In the genomic region with DNA sequence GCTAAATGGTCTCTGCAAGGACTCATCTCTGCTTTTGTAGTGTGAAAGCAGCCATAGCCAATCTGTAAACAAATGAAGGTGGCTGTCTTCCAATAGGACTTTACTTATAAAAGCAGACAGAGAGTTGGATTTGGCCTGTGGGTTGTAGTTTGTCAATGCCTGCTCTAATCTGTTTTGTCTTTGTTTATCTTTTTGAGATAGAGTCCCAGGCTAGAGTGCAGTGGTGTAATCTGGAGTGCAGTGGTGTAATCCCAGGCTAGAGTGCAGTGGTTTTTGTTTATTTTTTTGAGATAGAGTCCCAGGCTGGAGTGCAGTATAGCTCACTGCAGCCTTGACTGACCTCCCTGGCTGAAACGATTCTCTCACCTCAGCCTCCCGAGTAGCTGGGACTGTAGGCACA, we compare ENCODE assay signal across 12 cellular contexts. TPM values are rescaled to one million over a fixed set of nuclear protein-coding genes. Genes with fewer than 3 reads are reported as not detected.
DNase-seq lines count a peak whose midpoint lies in the region; ATAC-seq, FAIRE-seq and TF ChIP-seq lines count a peak whose summit lies in the region.
"Had no signal": no experiment of that assay in that cellular context is flagged by ENCODE, and none has a peak within 500 bp of the region (broad histone marks: within the 10 kb centered on the region; RNA-seq: fewer than 3 reads in every experiment).

No MANE protein-coding gene starts in this region.

- H3K36me3 ChIP-seq in CD4-positive, CD25-positive, alpha-beta regulatory T cell (ENCODE audit: control insufficient read depth, insufficient read depth, low read length), result no peaks in the 10 kb centered on the region
- H3K36me3 ChIP-seq in K562 (ENCODE audit: control insufficient read depth, insufficient read depth, low read length), result peaks cover 58% of the 10 kb centered on the region
- H3K36me3 ChIP-seq in lung (ENCODE audit: control insufficient read depth in 2 of 2, insufficient read depth in 2 of 2, low read length in 2 of 2), result no peaks in the 10 kb centered on the region

- H3K4me1 ChIP-seq in CD4-positive, CD25-positive, alpha-beta regulatory T cell (ENCODE audit: control insufficient read depth, insufficient read depth, low read length, poor library complexity, severe bottlenecking), result peaks cover 98% of the 10 kb centered on the region
- peaks cover 20 to 35% of the 10 kb centered on the region in 2 experiments for H3K4me1 ChIP-seq in K562 (replicated peaks in 1 of 2; ENCODE audit: control insufficient read depth in 2 of 2, insufficient read depth in 2 of 2, low read length in 2 of 2)
- H3K4me1 ChIP-seq in lung (ENCODE audit: control insufficient read depth in 2 of 2, insufficient read depth in 2 of 2, low read length in 2 of 2), result peaks cover 31 to 34% of the 10 kb centered on the region in 2 donors

- POLR2A ChIA-PET in K562 (lab: Yijun Ruan, JAX) (interaction anchor here (1.2 kb wide), 1 partner anchor 9 kb away, joined by 5 read pairs; the partner anchor contains the start of gene PPP6R3), RWPE1 (lab: Yijun Ruan, JAX; ENCODE audit: low non-redundant PET) (interaction anchor here (0.7 kb wide), 1 partner anchor 14 kb away, joined by 3 read pairs; no protein-coding TSS in a partner anchor)

- H3K27me3 Mint-ChIP-seq in CD4-positive, CD25-positive, alpha-beta regulatory T cell, result no peaks in the 10 kb centered on the region

- H3K27ac Mint-ChIP-seq in CD4-positive, CD25-positive, alpha-beta regulatory T cell, result peak overlapping the region; percentile 55 to 85 (median 82)

- H3K4me1 Mint-ChIP-seq in CD4-positive, CD25-positive, alpha-beta regulatory T cell, result peaks cover 56 to 96% (median 84%) of the 10 kb centered on the region in 4 donors

- no peaks in the 10 kb centered on the region for H3K9me3 Mint-ChIP-seq in CD4-positive, CD25-positive, alpha-beta regulatory T cell

- H4K20me1 ChIP-seq in K562 (replicated peaks; ENCODE audit: control insufficient read depth, insufficient read depth, low read length), result peaks cover 71% of the 10 kb centered on the region

- H3K79me2 ChIP-seq in K562 (ENCODE audit: control insufficient read depth, insufficient read depth, low read length), result peaks cover 98% of the 10 kb centered on the region

- no TSS peak for BruUV-seq in K562 (replicated peaks; lab: Mats Ljungman, UMichigan)

- no peak for TF ChIP-seq RAD21 in K562 (CRISPR knock-in tag; conservative IDR thresholded peaks at IDR 0.05 in 1 of 2, IDR thresholded peaks at IDR 0.05 in 1 of 2)

- no peaks in the 10 kb centered on the region for H3K9me3 ChIP-seq in CD4-positive, CD25-positive, alpha-beta regulatory T cell (ENCODE audit: control insufficient read depth in 2 of 2, low read length in 2 of 2)
- H3K9me3 ChIP-seq in K562 (replicated peaks; ENCODE audit: control insufficient read depth, insufficient read depth, low read depth, low read length) (no peaks in the 10 kb centered on the region), lung (ENCODE audit: control insufficient read depth in 2 of 2, insufficient read depth in 1 of 2, low read length in 1 of 2) (no peaks in the 10 kb centered on the region)

- DNase-seq in CD4-positive, CD25-positive, alpha-beta regulatory T cell, result no peak
- DNase-seq in EH (ENCODE audit: low read depth), result peak; percentile 17
- DNase-seq in K562 (ENCODE audit: extremely low read depth in 1 of 4, low spot score in 3 of 4), result no peak
- DNase-seq in lung (ENCODE audit: low spot score), result no peak
- no peak for DNase-seq in NCI-H510A treated with DMSO at 0.1 percent for 48 hours (lab: John Stamatoyannopoulos, UW)
- DNase-seq in GOT3 (lab: John Stamatoyannopoulos, UW), result no peak
- no peak for DNase-seq in effector CD8-positive, alpha-beta T cell (lab: John Stamatoyannopoulos, UW)
- no peak for DNase-seq in RWPE1 (ENCODE audit: low spot score)
- DNase-seq: Calu3; NCI-H1930; stimulated activated CD4-positive, alpha-beta T cell treated with anti-CD3 and anti-CD28 coated beads, Interleukin-4, amount 100 ng/mL, for 1 hour; T-helper 9 cell had no signal

- WGBS in K562 (ENCODE audit: insufficient coverage, low coverage, missing lambda C conversion rate), result 23% methylated on average over 2 of the region's 2 CpGs
- WGBS in lung, 2 donors, result 40 to 47% methylated on average over 2 of the region's 2 CpGs

- CTCF ChIA-PET in K562 (lab: Yijun Ruan, JAX; ENCODE audit: low intra/inter-chr PET ratio) (no interaction called here), RWPE1 (lab: Yijun Ruan, JAX) (no interaction called here)

- H3K27ac ChIP-seq in CD4-positive, CD25-positive, alpha-beta regulatory T cell (ENCODE audit: insufficient read depth, low read length, poor library complexity, severe bottlenecking), result peak overlapping the region; percentile 16
- no peak overlapping the region for H3K27ac ChIP-seq in K562 (ENCODE audit: extremely low read depth, low read depth, low read length)
- H3K27ac ChIP-seq in lung (ENCODE audit: low read depth in 1 of 2, low read length in 1 of 2), result no peak overlapping the region
- no peak overlapping the region for H3K27ac ChIP-seq in RWPE1

- FAIRE-seq in K562 (lab: Jason Lieb, UNC), result peak; percentile 15

- no peak for ATAC-seq in CD4-positive, CD25-positive, alpha-beta regulatory T cell (ENCODE audit: low read depth in 2 of 2)
- ATAC-seq in K562 (peak; percentile 70), lung (ENCODE audit: insufficient read depth, low FRiP score) (peak; percentile 25)

- no peak for TF ChIP-seq POLR2A in K562 (conservative IDR thresholded peaks at IDR 0.05)

- TF ChIP-seq EP300 in K562 (IDR thresholded peaks at IDR 0.05; ENCODE audit: low read length), result no peak

- in situ Hi-C loops in K562 (cut with MboI), result no loop called here

- peak overlapping the region; percentile 21 to 83 (median 66) for H3K4me3 Mint-ChIP-seq in CD4-positive, CD25-positive, alpha-beta regulatory T cell

- no peak for TF ChIP-seq CTCF in K562 (IDR thresholded peaks at IDR 0.05 in 2 of 3, conservative IDR thresholded peaks at IDR 0.05 in 1 of 3; ENCODE audit: insufficient read depth in 2 of 3, low read depth in 1 of 3, low read length in 3 of 3)
- TF ChIP-seq CTCF in lung (IDR thresholded peaks at IDR 0.05; ENCODE audit: control extremely low read depth, extremely low read depth), result no peak
- no peak for TF ChIP-seq CTCF in RWPE1 (conservative IDR thresholded peaks at IDR 0.05; ENCODE audit: low read depth)

- no peaks in the 10 kb centered on the region for H3K27me3 ChIP-seq in CD4-positive, CD25-positive, alpha-beta regulatory T cell (ENCODE audit: control insufficient read depth, insufficient read depth, low read length)
- H3K27me3 ChIP-seq in K562 (ENCODE audit: control insufficient read depth in 2 of 2, insufficient read depth in 2 of 2, low read length in 2 of 2), result no peaks in the 10 kb centered on the region
- no peaks in the 10 kb centered on the region for H3K27me3 ChIP-seq in lung (ENCODE audit: control insufficient read depth, insufficient read depth)

- H3K4me2 ChIP-seq in K562 (ENCODE audit: insufficient read depth, low read length), result no peak overlapping the region

- intact Hi-C loops in K562 (cut with micrococcal nuclease), result no loop called here

- H3K9me1 ChIP-seq in K562 (ENCODE audit: control insufficient read depth, insufficient read depth, low read length), result peaks cover 19% of the 10 kb centered on the region

- peaks cover 31% of the 10 kb centered on the region for H3K36me3 Mint-ChIP-seq in CD4-positive, CD25-positive, alpha-beta regulatory T cell

- peak overlapping the region; percentile 38 for H3K4me3 ChIP-seq in CD4-positive, CD25-positive, alpha-beta regulatory T cell (ENCODE audit: low read depth, low read length)
- H3K4me3 ChIP-seq in K562 (no peak overlapping the region), lung (no peak overlapping the region)

- H2AFZ ChIP-seq in K562 (ENCODE audit: low read depth, low read length), result no peak overlapping the region

- H3K9ac ChIP-seq in K562 (ENCODE audit: insufficient read depth in 1 of 2, low read depth in 2 of 2, low read length in 2 of 2), result no peak overlapping the region

RNA-seq across cellular contexts. Expression of gene PPP6R3, which starts 8.6 kb away (rescaled TPM):
- total RNA-seq in CD4-positive, CD25-positive, alpha-beta regulatory T cell, result 172 TPM
- 10 to 100 TPM; 46.7 to 54.5 (median 50.3) TPM for polyA plus RNA-seq in CD4-positive, CD25-positive, alpha-beta regulatory T cell
- 136 and 375 TPM in 2 replicates for total RNA-seq in K562 (2011; cell fraction: chromatin; rRNA removed; ENCODE audit: low replicate concordance)
- 57.0 and 86.1 TPM in 2 replicates for total RNA-seq in K562 (2011; cell fraction: nucleolus; rRNA removed)
- 132 and 147 TPM in 2 replicates for total RNA-seq in K562 (2011; cell fraction: nucleoplasm; rRNA removed)
- total RNA-seq in K562 (2014; rRNA removed) (96.1 and 103 TPM in 2 replicates), K562 (2014; rRNA removed; fragmentation: Illumina TruSeq; extraction: Trizol) (110 and 132 TPM in 2 replicates), K562 (2015; rRNA removed; fragmentation: Illumina TruSeq; extraction: Trizol) (111 and 117 TPM in 2 replicates), K562 (2021) (90.3 and 91.2 TPM in 2 replicates), lung (100 to 1,000 TPM in 1 of 2 donors, 10 to 100 TPM in 1; 87.4 to 217 TPM)
- polyA plus RNA-seq in K562 (2011; rRNA removed) (58.4 and 75.6 TPM in 2 replicates), K562 (2014; fragmentation: Illumina TruSeq; extraction: Trizol) (69.1 and 80.6 TPM in 2 replicates), K562 (2014; fragmentation: Nextera tagmentation; extraction: Ambion mirVana) (10 to 100 TPM; 20.3 to 32.5 TPM), K562 (2014; rRNA removed) (46.7 and 48.4 TPM in 2 replicates), lung (10 to 100 TPM; 28.5 to 34.0 TPM)
- 25.4 and 35.3 TPM in 2 replicates for polyA plus RNA-seq in K562 (2011; cell fraction: cytosol; rRNA removed)
- polyA plus RNA-seq in K562 (2011; cell fraction: nucleus; rRNA removed), result 95.8 and 111 TPM in 2 replicates
- 45.4 and 55.1 TPM in 2 replicates for polyA plus RNA-seq in K562 (2012)
- polyA minus RNA-seq in K562 (2011; rRNA and poly(A)+ RNA removed), result 179 and 197 TPM in 2 replicates
- 67.2 and 87.0 TPM in 2 replicates for polyA minus RNA-seq in K562 (2011; cell fraction: cytosol; rRNA and poly(A)+ RNA removed)
- 114 and 187 TPM in 2 replicates for polyA minus RNA-seq in K562 (2011; cell fraction: nucleus; rRNA and poly(A)+ RNA removed)

Comparison
In these comparisons a context has a peak if more than half of its experiments do, and no peak if none do; other contexts are left out.
1. ATAC-seq: peak in K562 (single experiment) and lung (single experiment); none in CD4-positive, CD25-positive, alpha-beta regulatory T cell (0 of 2).